In the genomic region with DNA sequence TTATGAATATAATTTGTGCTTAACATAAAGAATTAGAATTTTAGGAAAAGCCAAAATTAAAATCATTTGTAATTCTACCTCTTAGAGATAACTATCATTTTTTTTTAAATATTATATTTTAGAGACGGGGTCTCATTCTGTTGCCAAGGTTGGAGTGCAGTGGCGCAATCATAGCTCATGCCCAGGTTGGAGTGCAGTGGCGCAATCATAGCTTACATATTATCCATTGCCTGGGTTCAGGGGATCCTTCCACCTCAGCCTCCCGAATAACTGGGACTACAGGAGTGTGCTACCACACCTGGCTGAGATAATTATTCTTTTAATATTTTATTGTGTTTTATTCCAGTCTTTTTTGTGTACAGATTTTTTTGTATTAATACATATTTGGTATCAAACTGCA, we compare ENCODE assay signal across 22 cellular contexts. TPM values are rescaled to one million over a fixed set of nuclear protein-coding genes. Genes with fewer than 3 reads are reported as not detected.
"Had no signal": no experiment of that assay in that cellular context is flagged by ENCODE, and none has a peak within 500 bp of the region (broad histone marks: within the 10 kb centered on the region; RNA-seq: fewer than 3 reads in every experiment).

No MANE protein-coding gene starts in this region.

- ATAC-seq: activated T-cell treated with anti-CD3 and anti-CD28 coated beads, Interleukin-2, amount 50 U/mL, for 72 hours; esophagus mucosa; stimulated activated naive B cell treated with anti-CD40 and anti-IgM and Interleukin-4, amounts not matched to agents 10 μg/mL and 1 μg/mL and 100 μg/mL, for 72 hours; T-cell had no signal

- H3K27ac Mint-ChIP-seq: activated T-cell treated with anti-CD3 and anti-CD28 coated beads, Interleukin-2, amount 50 U/mL, for 72 hours; dendritic cell treated with granulocyte-macrophage colony-stimulating factor and Interleukin-4, amounts not matched to agents 40 ng/mL and 50 ng/mL, for 4 days; immature natural killer cell; nephron progenitor cell; stimulated activated naive B cell treated with anti-CD40 and anti-IgM and Interleukin-4, amounts not matched to agents 10 μg/mL and 1 μg/mL and 100 μg/mL, for 72 hours; T-cell had no signal

- FAIRE-seq: bronchial epithelial cell had no signal

- H3K4me3 ChIP-seq: spleen had no signal

- DNase-seq: activated CD4-positive, alpha-beta T cell treated with anti-CD3 and anti-CD28 coated beads, Interleukin-2, amount 50 U/mL, for 1 hour; activated CD4-positive, CD25-positive, alpha-beta regulatory T cell treated with anti-CD3 and anti-CD28 coated beads, Interleukin-2, amount 50 U/mL, for 72 hours; activated CD8-positive, alpha-beta memory T cell treated with anti-CD3 and anti-CD28 coated beads, Interleukin-2, amount 50 U/mL, for 4 hours; activated effector memory CD4-positive, alpha-beta T cell treated with anti-CD3 and anti-CD28 coated beads, Interleukin-2, amount 50 U/mL, for 16 hours; activated naive CD4-positive, alpha-beta T cell treated with anti-CD3 and anti-CD28 coated beads, Interleukin-2, amount 50 U/mL, for 16 hours; activated T-cell treated with anti-CD3 and anti-CD28 coated beads, Interleukin-2, amount 50 U/mL, for 72 hours; cerebellar nuclear complex; effector CD8-positive, alpha-beta T cell; immature natural killer cell; mammary epithelial cell; nephron progenitor cell; nucleus accumbens; posterior cingulate gyrus; spleen; stimulated activated CD4-positive, alpha-beta T cell treated with anti-CD3 and anti-CD28 coated beads, Interleukin-4, amount 100 ng/mL, for 4 hours; stimulated activated naive B cell treated with anti-CD40 and anti-IgM and Interleukin-4, amounts not matched to agents 10 μg/mL and 1 μg/mL and 100 μg/mL, for 72 hours; T-cell had no signal

- H3K4me1 Mint-ChIP-seq: immature natural killer cell, T-cell had no signal

- H3K9me3 Mint-ChIP-seq: dendritic cell treated with granulocyte-macrophage colony-stimulating factor and Interleukin-4, amounts not matched to agents 40 ng/mL and 50 ng/mL, for 4 days; nephron progenitor cell; stimulated activated naive B cell treated with anti-CD40 and anti-IgM and Interleukin-4, amounts not matched to agents 10 μg/mL and 1 μg/mL and 100 μg/mL, for 72 hours; T-cell had no signal

- H3K4me3 Mint-ChIP-seq: activated T-cell treated with anti-CD3 and anti-CD28 coated beads, Interleukin-2, amount 50 U/mL, for 72 hours; dendritic cell treated with granulocyte-macrophage colony-stimulating factor and Interleukin-4, amounts not matched to agents 40 ng/mL and 50 ng/mL, for 4 days; immature natural killer cell; nephron progenitor cell; stimulated activated naive B cell treated with anti-CD40 and anti-IgM and Interleukin-4, amounts not matched to agents 10 μg/mL and 1 μg/mL and 100 μg/mL, for 72 hours; T-cell had no signal

- H3K27me3 ChIP-seq: spleen had no signal

- H3K36me3 Mint-ChIP-seq: immature natural killer cell; stimulated activated naive B cell treated with anti-CD40 and anti-IgM and Interleukin-4, amounts not matched to agents 10 μg/mL and 1 μg/mL and 100 μg/mL, for 72 hours; T-cell had no signal

- H3K27me3 Mint-ChIP-seq: dendritic cell treated with granulocyte-macrophage colony-stimulating factor and Interleukin-4, amounts not matched to agents 40 ng/mL and 50 ng/mL, for 4 days had no signal

- H3K9me3 ChIP-seq: spleen, thoracic aorta had no signal

- H3K36me3 ChIP-seq: spleen, thoracic aorta had no signal

- H3K27ac ChIP-seq: spleen, VCaP had no signal

RNA-seq across cellular contexts. Expression of gene RASAL2, which starts 8.3 kb away (rescaled TPM):
- polyA plus RNA-seq: immature natural killer cell had no signal
